Comparison of ENCODE assay signal across 1 cellular context in genomic region chr3:129594907-129595390, GRCh38.
TF ChIP-seq lines count a peak whose summit lies in the region.

No MANE protein-coding gene starts in this region.

TF ChIP-seq in HepG2, 621 proteins besides CTCF, POLR2A, EP300 and RAD21 (continued from another document and continues in another):
- TF ChIP-seq PHF8 (CRISPR knock-in tag; IDR thresholded peaks at IDR 0.05) (peak; percentile 52), CCDC6 (CRISPR knock-in tag; IDR thresholded peaks at IDR 0.05) (peak; percentile 47; the same call in 1 of the 2 replicates), SNAPC5 (CRISPR knock-in tag; IDR thresholded peaks at IDR 0.05; ENCODE audit: borderline replicate concordance) (0 out of 2 replicates have a peak, but pooled peaks have one; percentile 42), HIVEP1 (CRISPR knock-in tag; IDR thresholded peaks at IDR 0.05) (no peak), SIX4 (CRISPR knock-in tag; IDR thresholded peaks at IDR 0.05) (no peak), BORCS8-MEF2B (CRISPR knock-in tag; IDR thresholded peaks at IDR 0.05) (peak; percentile 72; the same call in 1 of the 2 replicates), HDAC1 (CRISPR knock-in tag; IDR thresholded peaks at IDR 0.05) (peak; percentile 88), ZZZ3 (CRISPR knock-in tag; IDR thresholded peaks at IDR 0.05; ENCODE audit: borderline replicate concordance) (no peak), ZNF7 (CRISPR knock-in tag; IDR thresholded peaks at IDR 0.05) (no peak), KDM6A (CRISPR knock-in tag; IDR thresholded peaks at IDR 0.05; ENCODE audit: low read depth) (no peak; the same call in 1 of the 2 replicates), FOXK1 (CRISPR knock-in tag; IDR thresholded peaks at IDR 0.05; ENCODE audit: borderline replicate concordance, low read depth) (0 out of 2 replicates have a peak, but pooled peaks have one; percentile 31), GMEB1 (CRISPR knock-in tag; IDR thresholded peaks at IDR 0.05; ENCODE audit: borderline replicate concordance) (peak; percentile 39; the same call in 1 of the 2 replicates), FOXP1 (IDR thresholded peaks at IDR 0.05) (no peak), FOXP1 (CRISPR knock-in tag; IDR thresholded peaks at IDR 0.05) (peak; percentile 64; the same call in 1 of the 2 replicates), ZFAT (CRISPR knock-in tag; conservative IDR thresholded peaks at IDR 0.05) (no peak), ZNF354B (CRISPR knock-in tag; IDR thresholded peaks at IDR 0.05) (no peak; the same call in 1 of the 2 replicates), BCL6 (CRISPR knock-in tag; IDR thresholded peaks at IDR 0.05) (peak; percentile 56), ZFP90 (CRISPR knock-in tag; IDR thresholded peaks at IDR 0.05; ENCODE audit: borderline replicate concordance) (no peak), RCOR2 (CRISPR knock-in tag; IDR thresholded peaks at IDR 0.05) (peak; percentile 33; the same call in 1 of the 2 replicates), PHF21A (CRISPR knock-in tag; IDR thresholded peaks at IDR 0.05) (peak; percentile 94), CENPX (CRISPR knock-in tag; IDR thresholded peaks at IDR 0.05) (no peak), ZBTB7B (CRISPR knock-in tag; IDR thresholded peaks at IDR 0.05) (peak; percentile 87), MXD3 (CRISPR knock-in tag; IDR thresholded peaks at IDR 0.05) (0 out of 2 replicates have a peak, but pooled peaks have one; percentile 20), ZNF609 (CRISPR knock-in tag; IDR thresholded peaks at IDR 0.05; ENCODE audit: borderline replicate concordance) (peak; percentile 89; the same call in 1 of the 2 replicates), ZBTB38 (CRISPR knock-in tag; IDR thresholded peaks at IDR 0.05) (peak; percentile 50; the same call in 1 of the 2 replicates), AGO2 (optimal IDR thresholded peaks at IDR 0.05; ENCODE audit: low read depth, low read length) (peak; percentile 32), PHF5A (CRISPR knock-in tag; IDR thresholded peaks at IDR 0.05; ENCODE audit: low read depth, unreplicated experiment) (peak; percentile 84), ZNF772 (CRISPR knock-in tag; IDR thresholded peaks at IDR 0.05) (peak; percentile 40; the same call in 1 of the 2 replicates), MYC (CRISPR knock-in tag; IDR thresholded peaks at IDR 0.05; ENCODE audit: borderline replicate concordance) (peak; percentile 86; the same call in 1 of the 2 replicates), NFKBIZ (CRISPR knock-in tag; IDR thresholded peaks at IDR 0.05) (0 out of 2 replicates have a peak, but pooled peaks have one; percentile 23), NR2C2 (CRISPR knock-in tag; IDR thresholded peaks at IDR 0.05; ENCODE audit: borderline replicate concordance) (peak; percentile 53), ZNF720 (CRISPR knock-in tag; IDR thresholded peaks at IDR 0.05) (peak; percentile 73; the same call in 1 of the 2 replicates), ZFP1 (CRISPR knock-in tag; IDR thresholded peaks at IDR 0.05) (0 out of 2 replicates have a peak, but pooled peaks have one; percentile 68), EHMT2 (IDR thresholded peaks at IDR 0.05; ENCODE audit: borderline replicate concordance, low read depth, low read length) (no peak), ISX (CRISPR knock-in tag; conservative IDR thresholded peaks at IDR 0.05) (no peak), ERF (CRISPR knock-in tag; IDR thresholded peaks at IDR 0.05) (peak; percentile 47), YEATS4 (CRISPR knock-in tag; IDR thresholded peaks at IDR 0.05; ENCODE audit: borderline replicate concordance) (peak; percentile 55; the same call in 1 of the 2 replicates), HOMEZ (CRISPR knock-in tag; IDR thresholded peaks at IDR 0.05; ENCODE audit: low read depth) (peak; percentile 70; the same call in 1 of the 2 replicates), JUN (CRISPR knock-in tag; IDR thresholded peaks at IDR 0.05) (0 out of 2 replicates have a peak, but pooled peaks have one; percentile 18), ZGPAT (CRISPR knock-in tag; IDR thresholded peaks at IDR 0.05) (peak; percentile 75), EEA1 (CRISPR knock-in tag; IDR thresholded peaks at IDR 0.05; ENCODE audit: borderline replicate concordance) (no peak), ESRRA (CRISPR knock-in tag; IDR thresholded peaks at IDR 0.05; ENCODE audit: low read depth) (peak; percentile 78; the same call in 1 of the 2 replicates), THAP11 (CRISPR knock-in tag; IDR thresholded peaks at IDR 0.05) (peak; percentile 56), ZFX (CRISPR knock-in tag; IDR thresholded peaks at IDR 0.05; ENCODE audit: low read depth) (peak; percentile 85), ETV5 (CRISPR knock-in tag; IDR thresholded peaks at IDR 0.05; ENCODE audit: borderline replicate concordance) (peak; percentile 55; the same call in 1 of the 2 replicates), MTF2 (CRISPR knock-in tag; IDR thresholded peaks at IDR 0.05; ENCODE audit: borderline replicate concordance) (0 out of 2 replicates have a peak, but pooled peaks have one; percentile 37), ZC3H4 (CRISPR knock-in tag; IDR thresholded peaks at IDR 0.05; ENCODE audit: borderline replicate concordance) (no peak), KDM3A (CRISPR knock-in tag; IDR thresholded peaks at IDR 0.05; ENCODE audit: low read depth) (peak; percentile 76; the same call in 1 of the 2 replicates), CBX1 (IDR thresholded peaks at IDR 0.05; ENCODE audit: low read depth) (peak; percentile 39), RBFOX2 (IDR thresholded peaks at IDR 0.05; ENCODE audit: low read depth, low read length) (peak; percentile 65)
- TF ChIP-seq, protein P1, sequence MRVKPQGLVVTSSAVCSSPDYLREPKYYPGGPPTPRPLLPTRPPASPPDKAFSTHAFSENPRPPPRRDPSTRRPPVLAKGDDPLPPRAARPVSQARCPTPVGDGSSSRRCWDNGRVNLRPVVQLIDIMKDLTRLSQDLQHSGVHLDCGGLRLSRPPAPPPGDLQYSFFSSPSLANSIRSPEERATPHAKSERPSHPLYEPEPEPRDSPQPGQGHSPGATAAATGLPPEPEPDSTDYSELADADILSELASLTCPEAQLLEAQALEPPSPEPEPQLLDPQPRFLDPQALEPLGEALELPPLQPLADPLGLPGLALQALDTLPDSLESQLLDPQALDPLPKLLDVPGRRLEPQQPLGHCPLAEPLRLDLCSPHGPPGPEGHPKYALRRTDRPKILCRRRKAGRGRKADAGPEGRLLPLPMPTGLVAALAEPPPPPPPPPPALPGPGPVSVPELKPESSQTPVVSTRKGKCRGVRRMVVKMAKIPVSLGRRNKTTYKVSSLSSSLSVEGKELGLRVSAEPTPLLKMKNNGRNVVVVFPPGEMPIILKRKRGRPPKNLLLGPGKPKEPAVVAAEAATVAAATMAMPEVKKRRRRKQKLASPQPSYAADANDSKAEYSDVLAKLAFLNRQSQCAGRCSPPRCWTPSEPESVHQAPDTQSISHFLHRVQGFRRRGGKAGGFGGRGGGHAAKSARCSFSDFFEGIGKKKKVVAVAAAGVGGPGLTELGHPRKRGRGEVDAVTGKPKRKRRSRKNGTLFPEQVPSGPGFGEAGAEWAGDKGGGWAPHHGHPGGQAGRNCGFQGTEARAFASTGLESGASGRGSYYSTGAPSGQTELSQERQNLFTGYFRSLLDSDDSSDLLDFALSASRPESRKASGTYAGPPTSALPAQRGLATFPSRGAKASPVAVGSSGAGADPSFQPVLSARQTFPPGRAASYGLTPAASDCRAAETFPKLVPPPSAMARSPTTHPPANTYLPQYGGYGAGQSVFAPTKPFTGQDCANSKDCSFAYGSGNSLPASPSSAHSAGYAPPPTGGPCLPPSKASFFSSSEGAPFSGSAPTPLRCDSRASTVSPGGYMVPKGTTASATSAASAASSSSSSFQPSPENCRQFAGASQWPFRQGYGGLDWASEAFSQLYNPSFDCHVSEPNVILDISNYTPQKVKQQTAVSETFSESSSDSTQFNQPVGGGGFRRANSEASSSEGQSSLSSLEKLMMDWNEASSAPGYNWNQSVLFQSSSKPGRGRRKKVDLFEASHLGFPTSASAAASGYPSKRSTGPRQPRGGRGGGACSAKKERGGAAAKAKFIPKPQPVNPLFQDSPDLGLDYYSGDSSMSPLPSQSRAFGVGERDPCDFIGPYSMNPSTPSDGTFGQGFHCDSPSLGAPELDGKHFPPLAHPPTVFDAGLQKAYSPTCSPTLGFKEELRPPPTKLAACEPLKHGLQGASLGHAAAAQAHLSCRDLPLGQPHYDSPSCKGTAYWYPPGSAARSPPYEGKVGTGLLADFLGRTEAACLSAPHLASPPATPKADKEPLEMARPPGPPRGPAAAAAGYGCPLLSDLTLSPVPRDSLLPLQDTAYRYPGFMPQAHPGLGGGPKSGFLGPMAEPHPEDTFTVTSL (CRISPR knock-in tag; IDR thresholded peaks at IDR 0.05; ENCODE audit: borderline replicate concordance), result peak; percentile 36; the same call in 1 of the 2 replicates
